Comparison of ENCODE assay signal across 16 cellular contexts in genomic region chr12:52305921-52306705, GRCh38. TPM values are rescaled to one million over a fixed set of nuclear protein-coding genes. Genes with fewer than 3 reads are reported as not detected.
DNase-seq lines count a peak whose midpoint lies in the region; ATAC-seq, FAIRE-seq and TF ChIP-seq lines count a peak whose summit lies in the region.
"Had no signal": no experiment of that assay in that cellular context is flagged by ENCODE, and none has a peak within 500 bp of the region (broad histone marks: within the 10 kb centered on the region; RNA-seq: fewer than 3 reads in every experiment).

No MANE protein-coding gene starts in this region.

- 93% methylated on average over 6 of the region's 11 CpGs for WGBS in mammary epithelial cell (ENCODE audit: low coverage, missing lambda C conversion rate)

- no peaks in the 10 kb centered on the region for H3F3A ChIP-seq in DOHH2 (ENCODE audit: control insufficient read depth, insufficient read depth)

- FAIRE-seq in D721Med (lab: Jason Lieb, UNC): no peak
- FAIRE-seq: H54 had no signal

- no peaks in the 10 kb centered on the region for H3K9me2 ChIP-seq in DOHH2 (replicated peaks; ENCODE audit: control insufficient read depth, low read length)

- no peak overlapping the region for H3K4me3 ChIP-seq in DOHH2 (ENCODE audit: low read length)
- H3K4me3 ChIP-seq in mammary epithelial cell (replicated peaks in 1 of 3; ENCODE audit: insufficient read depth in 1 of 3, low read depth in 2 of 3, low read length in 3 of 3): no peak overlapping the region

- TF ChIP-seq RAD21 in Ishikawa (IDR thresholded peaks at IDR 0.05; ENCODE audit: low read depth): peak; percentile 35; the same call in 1 of the 2 replicates

- peaks cover 8% of the 10 kb centered on the region for H3K4me1 ChIP-seq in DOHH2 (ENCODE audit: control insufficient read depth, low read length)
- H3K4me1 ChIP-seq in mammary epithelial cell (ENCODE audit: insufficient read depth, low read length): peaks cover 22% of the 10 kb centered on the region

- no peaks in the 10 kb centered on the region for H3K79me2 ChIP-seq in DOHH2 (ENCODE audit: control insufficient read depth, low read length)
- H3K79me2 ChIP-seq in mammary epithelial cell (ENCODE audit: insufficient read depth, low read length): no peaks in the 10 kb centered on the region
- H3K79me2 ChIP-seq: parathyroid adenoma had no signal

- H3K36me3 ChIP-seq in DOHH2 (ENCODE audit: control insufficient read depth, low read length) (no peaks in the 10 kb centered on the region), mammary epithelial cell (ENCODE audit: insufficient read depth, low read length) (no peaks in the 10 kb centered on the region)

- in situ Hi-C loops in mammary epithelial cell (cut with MboI; ENCODE audit: low sequenced_read_pairs in 2 of 2): no loop called here

- no TSS peak for BruUV-seq in mammary epithelial cell (replicated peaks; lab: Mats Ljungman, UMichigan)

- H3K4me3 Mint-ChIP-seq in nephron: no peak overlapping the region
- H3K4me3 Mint-ChIP-seq in stimulated activated naive B cell treated with anti-CD40 and anti-IgM and Interleukin-4, amounts not matched to agents 10 μg/mL and 1 μg/mL and 100 μg/mL, for 72 hours: no peak overlapping the region
- H3K4me3 Mint-ChIP-seq: T-cell had no signal

- no peaks in the 10 kb centered on the region for H3K36me3 Mint-ChIP-seq in nephron (ENCODE audit: low read depth)
- H3K36me3 Mint-ChIP-seq in stimulated activated naive B cell treated with anti-CD40 and anti-IgM and Interleukin-4, amounts not matched to agents 10 μg/mL and 1 μg/mL and 100 μg/mL, for 72 hours: no peaks in the 10 kb centered on the region
- H3K36me3 Mint-ChIP-seq: T-cell had no signal

- dilution Hi-C loops in mammary epithelial cell (cut with HindIII; ENCODE audit: low sequenced_read_pairs): no loop called here

- no peaks in the 10 kb centered on the region for H3K9me3 Mint-ChIP-seq in nephron
- no peaks in the 10 kb centered on the region for H3K9me3 Mint-ChIP-seq in stimulated activated naive B cell treated with anti-CD40 and anti-IgM and Interleukin-4, amounts not matched to agents 10 μg/mL and 1 μg/mL and 100 μg/mL, for 72 hours
- H3K9me3 Mint-ChIP-seq: T-cell had no signal

- TF ChIP-seq EP300 in Ishikawa (IDR thresholded peaks at IDR 0.05; ENCODE audit: borderline replicate concordance): no peak

- H3K27me3 ChIP-seq in DOHH2 (ENCODE audit: control insufficient read depth, low read length): peaks cover 33% of the 10 kb centered on the region
- H3K27me3 ChIP-seq in mammary epithelial cell (ENCODE audit: insufficient read depth, low read length): no peaks in the 10 kb centered on the region

- H3K9ac ChIP-seq in mammary epithelial cell (ENCODE audit: insufficient read depth, low read length): no peak overlapping the region
- H3K9ac ChIP-seq: parathyroid adenoma had no signal

- TF ChIP-seq CTCF in DOHH2 (IDR thresholded peaks at IDR 0.05; ENCODE audit: low read depth, low read length, poor library complexity, severe bottlenecking) (peak; percentile 47), mammary epithelial cell (conservative IDR thresholded peaks at IDR 0.05 in 1 of 2, IDR thresholded peaks at IDR 0.05 in 1 of 2; ENCODE audit: extremely low read depth in 1 of 2, insufficient read depth in 1 of 2, low read depth in 1 of 2, low read length in 2 of 2) (peak; percentile 3 to 43), nephron (IDR thresholded peaks at IDR 0.05; ENCODE audit: unreplicated experiment in 3 of 3) (peak in 2 of 3 experiments; percentile 13 to 15), D721Med (IDR thresholded peaks at IDR 0.05; ENCODE audit: insufficient read depth, missing control alignments) (no peak)

- DNase-seq in mammary epithelial cell: no peak
- DNase-seq in stimulated activated naive B cell treated with anti-CD40 and anti-IgM and Interleukin-4, amounts not matched to agents 10 μg/mL and 1 μg/mL and 100 μg/mL, for 72 hours: no peak
- DNase-seq in occipital lobe (lab: John Stamatoyannopoulos, UW): no peak
- DNase-seq in D721Med (ENCODE audit: insufficient read length, low spot score): no peak
- DNase-seq in activated CD4-positive, alpha-beta T cell treated with anti-CD3 and anti-CD28 coated beads for 4 hours: no peak
- DNase-seq: activated CD8-positive, alpha-beta memory T cell treated with anti-CD3 and anti-CD28 coated beads, Interleukin-2, amount 50 U/mL, for 4 hours; anterior cingulate cortex; left colon; NCI-H526 treated with DMSO at 0.1 percent for 48 hours; T-cell had no signal

- CTCF ChIA-PET in mammary epithelial cell (lab: Charles Lee; ENCODE audit: low non-redundant PET): interaction anchor here (0.6 kb wide), 1 partner anchor 1902 kb away, joined by 3 read pairs; no protein-coding TSS in a partner anchor

- no peak overlapping the region for H3K4me2 ChIP-seq in DOHH2 (ENCODE audit: low read length)
- H3K4me2 ChIP-seq in mammary epithelial cell (ENCODE audit: insufficient read depth, low read depth, low read length): no peak overlapping the region

- H3K27me3 Mint-ChIP-seq in nephron (ENCODE audit: low read depth): peaks cover 67% of the 10 kb centered on the region
- H3K27me3 Mint-ChIP-seq in stimulated activated naive B cell treated with anti-CD40 and anti-IgM and Interleukin-4, amounts not matched to agents 10 μg/mL and 1 μg/mL and 100 μg/mL, for 72 hours: peaks cover 58 to 61% of the 10 kb centered on the region in 2 donors

- ATAC-seq in stimulated activated naive B cell treated with anti-CD40 and anti-IgM and Interleukin-4, amounts not matched to agents 10 μg/mL and 1 μg/mL and 100 μg/mL, for 72 hours (replicated peaks): no peak
- ATAC-seq: left colon, T-cell had no signal

- peaks cover 19% of the 10 kb centered on the region for H3K4me1 Mint-ChIP-seq in nephron
- peaks cover 5 to 18% of the 10 kb centered on the region in 2 donors for H3K4me1 Mint-ChIP-seq in stimulated activated naive B cell treated with anti-CD40 and anti-IgM and Interleukin-4, amounts not matched to agents 10 μg/mL and 1 μg/mL and 100 μg/mL, for 72 hours

- intact Hi-C loops in mammary epithelial cell (cut with micrococcal nuclease): no loop called here

- H2AFZ ChIP-seq in mammary epithelial cell (ENCODE audit: low read depth, low read length): no peak overlapping the region
- H2AFZ ChIP-seq: parathyroid adenoma had no signal

- no peak overlapping the region for H3K27ac Mint-ChIP-seq in nephron
- H3K27ac Mint-ChIP-seq in stimulated activated naive B cell treated with anti-CD40 and anti-IgM and Interleukin-4, amounts not matched to agents 10 μg/mL and 1 μg/mL and 100 μg/mL, for 72 hours: no peak overlapping the region
- H3K27ac Mint-ChIP-seq: T-cell had no signal

- H3K9me3 ChIP-seq in DOHH2 (ENCODE audit: control insufficient read depth, insufficient read depth, low read length) (no peaks in the 10 kb centered on the region), mammary epithelial cell (replicated peaks; ENCODE audit: insufficient read depth, low read length) (no peaks in the 10 kb centered on the region)

- H4K20me1 ChIP-seq in DOHH2 (ENCODE audit: control insufficient read depth, insufficient read depth, low read depth, low read length): peaks cover 5% of the 10 kb centered on the region; the same call in 1 of the 2 replicates
- no peaks in the 10 kb centered on the region for H4K20me1 ChIP-seq in mammary epithelial cell (ENCODE audit: insufficient read depth, low read length)

- H3K27ac ChIP-seq in DOHH2 (ENCODE audit: low read depth, low read length): no peak overlapping the region
- no peak overlapping the region for H3K27ac ChIP-seq in mammary epithelial cell (ENCODE audit: insufficient read depth, low read depth, low read length)
- H3K27ac ChIP-seq: parathyroid adenoma had no signal

TF ChIP-seq in Ishikawa, 13 proteins besides CTCF, POLR2A, EP300 and RAD21:
- TF ChIP-seq NFIC (IDR thresholded peaks at IDR 0.05) (no peak), TCF12 (IDR thresholded peaks at IDR 0.05; ENCODE audit: low read depth) (0 out of 2 replicates have a peak, but pooled peaks have one; percentile 9)

RNA-seq across cellular contexts. Expression of gene KRT81, which starts 14.8 kb away (rescaled TPM):
- 100 to 1,000 TPM; 176 to 903 TPM for total RNA-seq in mammary epithelial cell
- 90.5 TPM for polyA plus RNA-seq in mammary epithelial cell
- 21.9 TPM for polyA minus RNA-seq in mammary epithelial cell
- not detected for total RNA-seq in occipital lobe
- total RNA-seq: left colon had no signal

RNA-seq across cellular contexts. Expression of gene KRT83, which starts 15.1 kb away (rescaled TPM):
- 1 to 10 TPM in 1 of 2 donors, not detected in 1; 9.0 TPM for total RNA-seq in mammary epithelial cell
- 0.07 TPM for polyA plus RNA-seq in mammary epithelial cell
- not detected for polyA minus RNA-seq in mammary epithelial cell
- not detected for total RNA-seq in occipital lobe
- total RNA-seq: left colon, T-cell had no signal
- polyA plus RNA-seq: esophagus had no signal

RNA-seq across cellular contexts. Expression of gene KRT86, which starts 31.7 kb away (rescaled TPM):
- total RNA-seq in mammary epithelial cell (10 to 100 TPM in 1 of 2 donors, 1 to 10 TPM in 1; 6.3 to 34.9 TPM), occipital lobe (0.16 TPM)
- 8.6 TPM for polyA plus RNA-seq in mammary epithelial cell
- 0.72 TPM for polyA minus RNA-seq in mammary epithelial cell

Comparison
In these comparisons a context has a peak if more than half of its experiments do, and no peak if none do; other contexts are left out.
1. RNA of gene KRT81, which starts 14.8 kb away (total RNA-seq): 176 to 903 TPM in mammary epithelial cell; not detected in occipital lobe (single experiment); every median in the first group is over 100 times any median in the second.